In genomic region chr9:129036923-129037766, GRCh38 we compare ENCODE assay signal across 8 cellular contexts. TPM values are rescaled to one million over a fixed set of nuclear protein-coding genes. Genes with fewer than 3 reads are reported as not detected.
DNase-seq lines count a peak whose midpoint lies in the region; ATAC-seq, FAIRE-seq and TF ChIP-seq lines count a peak whose summit lies in the region.

No MANE protein-coding gene starts in this region.

- CTCF ChIA-PET in activated naive CD4-positive, alpha-beta T cell treated with anti-CD3 and anti-CD28 coated beads, Interleukin-2, amount 10 ng/mL, durations not matched to agents 7 days and 5 days (lab: Charles Lee) = interaction anchor here (1.0 kb wide), 1 partner anchor 103 kb away, joined by 3 read pairs; no protein-coding TSS in a partner anchor

- peak; percentile 29 for DNase-seq in activated naive CD4-positive, alpha-beta T cell treated with anti-CD3 and anti-CD28 coated beads, Interleukin-2, amount 10 ng/mL, durations not matched to agents 7 days and 5 days
- no peak for DNase-seq in activated naive CD4-positive, alpha-beta T cell treated with anti-CD3 and anti-CD28 coated beads, Interleukin-2, amount 50 U/mL, for 16 hours
- DNase-seq in bronchial epithelial cell (ENCODE audit: low read depth) (no peak), lower lobe of right lung (no peak), upper lobe of right lung (no peak), NAMALWA (ENCODE audit: low spot score) (no peak), amniotic stem cell (lab: John Stamatoyannopoulos, UW) (no peak)
- DNase-seq in activated effector memory CD4-positive, alpha-beta T cell treated with anti-CD3 and anti-CD28 coated beads, Interleukin-2, amount 50 U/mL, for 16 hours = no peak

- H3K4me3 ChIP-seq in bronchial epithelial cell (ENCODE audit: low read depth, low read length) (peak overlapping the region; percentile 98), lower lobe of right lung (peak overlapping the region; percentile 99), upper lobe of right lung (peak overlapping the region; percentile 75)

- H3K27me3 Mint-ChIP-seq in activated naive CD4-positive, alpha-beta T cell treated with anti-CD3 and anti-CD28 coated beads, Interleukin-2, amount 10 ng/mL, durations not matched to agents 7 days and 5 days = no peaks in the 10 kb centered on the region

- H3K9me3 ChIP-seq in lower lobe of right lung (no peaks in the 10 kb centered on the region), upper lobe of right lung (no peaks in the 10 kb centered on the region)

- H3K4me3 Mint-ChIP-seq in activated naive CD4-positive, alpha-beta T cell treated with anti-CD3 and anti-CD28 coated beads, Interleukin-2, amount 10 ng/mL, durations not matched to agents 7 days and 5 days = peak overlapping the region; percentile 91

- no peak for FAIRE-seq in bronchial epithelial cell (lab: Jason Lieb, UNC)

- peak; percentile 1 to 6 for ATAC-seq in lower lobe of right lung
- no peak for ATAC-seq in upper lobe of right lung

- intact Hi-C loops in lower lobe of right lung (cut with DNase I) = no loop called here
- intact Hi-C loops in upper lobe of right lung (cut with DNase I) = no loop called here

- H3K4me1 ChIP-seq in lower lobe of right lung (peaks cover 15% of the 10 kb centered on the region), upper lobe of right lung (peaks cover 13% of the 10 kb centered on the region)

- H3K36me3 ChIP-seq in bronchial epithelial cell (ENCODE audit: control insufficient read depth, insufficient read depth, low read length) = peaks cover 2% of the 10 kb centered on the region
- peaks cover 23% of the 10 kb centered on the region for H3K36me3 ChIP-seq in lower lobe of right lung
- H3K36me3 ChIP-seq in upper lobe of right lung = peaks cover 16% of the 10 kb centered on the region

- peaks cover 6% of the 10 kb centered on the region for H3K36me3 Mint-ChIP-seq in activated naive CD4-positive, alpha-beta T cell treated with anti-CD3 and anti-CD28 coated beads, Interleukin-2, amount 10 ng/mL, durations not matched to agents 7 days and 5 days

- TF ChIP-seq CTCF in bronchial epithelial cell (IDR thresholded peaks at IDR 0.05; ENCODE audit: insufficient read depth, low read length, severe bottlenecking) = no peak
- no peak for TF ChIP-seq CTCF in lower lobe of right lung (IDR thresholded peaks at IDR 0.05)
- no peak for TF ChIP-seq CTCF in upper lobe of right lung (IDR thresholded peaks at IDR 0.05)

- H3K27ac ChIP-seq in lower lobe of right lung (peak overlapping the region; percentile 84), upper lobe of right lung (peak overlapping the region; percentile 24)

- H3K27me3 ChIP-seq in bronchial epithelial cell (ENCODE audit: control insufficient read depth, insufficient read depth, low read length) (no peaks in the 10 kb centered on the region), lower lobe of right lung (ENCODE audit: low read depth) (no peaks in the 10 kb centered on the region), upper lobe of right lung (no peaks in the 10 kb centered on the region)

- H3K27ac Mint-ChIP-seq in activated naive CD4-positive, alpha-beta T cell treated with anti-CD3 and anti-CD28 coated beads, Interleukin-2, amount 10 ng/mL, durations not matched to agents 7 days and 5 days = peak overlapping the region; percentile 85

- H3K4me1 Mint-ChIP-seq in activated naive CD4-positive, alpha-beta T cell treated with anti-CD3 and anti-CD28 coated beads, Interleukin-2, amount 10 ng/mL, durations not matched to agents 7 days and 5 days = peaks cover 32% of the 10 kb centered on the region

- H3K9me3 Mint-ChIP-seq in activated naive CD4-positive, alpha-beta T cell treated with anti-CD3 and anti-CD28 coated beads, Interleukin-2, amount 10 ng/mL, durations not matched to agents 7 days and 5 days = no peaks in the 10 kb centered on the region

RNA-seq across cellular contexts. Expression of gene MIGA2, which starts 0.7 kb away (rescaled TPM):
- total RNA-seq in bronchial epithelial cell = 12.6 and 25.0 TPM in 2 replicates
- 21.2 TPM for total RNA-seq in lower lobe of right lung
- total RNA-seq in upper lobe of right lung = 20.7 TPM

RNA-seq across cellular contexts. Expression of gene SH3GLB2, which starts 9.0 kb away (rescaled TPM):
- 50.5 and 98.1 TPM in 2 replicates for total RNA-seq in bronchial epithelial cell
- total RNA-seq in lower lobe of right lung = 94.7 TPM
- total RNA-seq in upper lobe of right lung = 88.4 TPM

RNA-seq across cellular contexts. Expression of gene DOLPP1, which starts 43.8 kb away (rescaled TPM):
- total RNA-seq in bronchial epithelial cell (10.0 and 10.8 TPM in 2 replicates), lower lobe of right lung (9.5 TPM), upper lobe of right lung (13.2 TPM)
